In the genomic region with DNA sequence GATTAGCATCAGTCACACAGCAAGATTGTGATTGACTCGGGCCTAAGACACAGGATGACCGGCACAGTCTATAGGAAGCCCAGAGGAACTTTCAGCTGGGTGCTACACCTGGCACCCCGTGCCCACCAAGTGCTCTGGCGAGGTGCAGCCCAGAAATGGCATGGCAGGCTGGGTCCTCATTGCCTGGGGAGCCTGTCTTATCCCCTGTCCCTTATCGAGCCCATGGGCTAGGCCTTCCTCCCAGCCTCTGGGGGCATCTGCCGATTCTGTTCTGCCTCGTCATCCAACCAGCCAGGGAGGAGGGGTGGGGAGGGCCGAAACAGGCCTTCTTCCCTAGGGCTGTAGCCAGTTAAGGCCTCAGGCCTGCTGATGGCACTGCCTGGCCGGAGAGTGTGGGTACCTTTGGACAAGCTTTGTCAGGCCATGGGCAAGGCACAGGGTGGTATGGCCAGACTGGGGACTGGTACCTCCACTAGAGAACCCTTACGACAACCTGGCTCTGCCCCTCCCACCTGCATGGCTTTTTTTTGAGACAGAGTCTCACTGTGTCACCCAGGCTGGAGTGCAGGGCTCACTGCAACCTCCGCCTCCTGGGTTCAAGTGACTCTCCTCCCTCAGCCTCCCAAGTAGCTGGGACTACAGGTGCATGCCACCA, we compare ENCODE assay signal across 8 cellular contexts. TPM values are rescaled to one million over a fixed set of nuclear protein-coding genes. Genes with fewer than 3 reads are reported as not detected.
DNase-seq lines count a peak whose midpoint lies in the region; ATAC-seq and TF ChIP-seq lines count a peak whose summit lies in the region.

No MANE protein-coding gene starts in this region.

- no peaks in the 10 kb centered on the region for H3K36me3 ChIP-seq in PC-9 (ENCODE audit: low read depth)
- H3K36me3 ChIP-seq in ectodermal cell (ENCODE audit: control insufficient read depth, insufficient read depth, low read length), result peaks cover 6% of the 10 kb centered on the region
- peaks cover 2 to 27% (median 15%) of the 10 kb centered on the region in 4 donors for H3K36me3 ChIP-seq in sigmoid colon

- H3K79me2 ChIP-seq in PC-9 (ENCODE audit: low read depth), result peaks cover 35% of the 10 kb centered on the region

- DNase-seq in PC-9, result no peak
- DNase-seq in sigmoid colon, result no peak
- no peak for DNase-seq in effector CD8-positive, alpha-beta T cell (lab: John Stamatoyannopoulos, UW)
- no peak for DNase-seq in SW 1271 (lab: John Stamatoyannopoulos, UW)

- TF ChIP-seq POLR2A in sigmoid colon (IDR thresholded peaks at IDR 0.05), result no peak

- POLR2A ChIA-PET in PC-9 (lab: Charles Lee; ENCODE audit: unreplicated experiment), result interaction anchor here (0.6 kb wide), 2 partner anchors 888 to 1013 kb away, joined by 3 read pairs; no protein-coding TSS in a partner anchor

- H4K20me1 ChIP-seq in PC-9 (ENCODE audit: insufficient read depth), result peaks cover 29% of the 10 kb centered on the region

- 89 to 93% methylated on average over 11 of the region's 11 CpGs for WGBS in ectodermal cell, 2 experiments
- 54 to 74% methylated on average over 11 of the region's 11 CpGs for WGBS in sigmoid colon, 2 donors

- H3K27me3 ChIP-seq in PC-9 (ENCODE audit: insufficient read depth, low read depth) (no peaks in the 10 kb centered on the region), ectodermal cell (ENCODE audit: control insufficient read depth, insufficient read depth, low read length, poor library complexity, severe bottlenecking) (no peaks in the 10 kb centered on the region), sigmoid colon (no peaks in the 10 kb centered on the region)

- H3F3A ChIP-seq in PC-9 (ENCODE audit: insufficient read depth, low read depth), result peaks cover 10% of the 10 kb centered on the region; the same call in 1 of the 2 replicates

- no peaks in the 10 kb centered on the region for H3K9me2 ChIP-seq in PC-9 (ENCODE audit: insufficient read depth)

- no peak for TF ChIP-seq EP300 in sigmoid colon (IDR thresholded peaks at IDR 0.05)

- BruUV-seq in PC-9 (replicated peaks; lab: Mats Ljungman, UMichigan), result no TSS peak

- H2AFZ ChIP-seq in PC-9, result no peak overlapping the region

- TF ChIP-seq CTCF in GM12873 (IDR thresholded peaks at IDR 0.05; ENCODE audit: insufficient read depth, low read depth, low read length, missing control alignments) (peak; percentile 19), PC-9 (conservative IDR thresholded peaks at IDR 0.05) (no peak), sigmoid colon (IDR thresholded peaks at IDR 0.05) (no peak)

- H3K4me3 ChIP-seq in PC-9 (peak overlapping the region; percentile 80), ectodermal cell (ENCODE audit: insufficient read depth, low read depth, low read length) (peak overlapping the region; percentile 87), sigmoid colon (peak overlapping the region in 1 of 4 donors; percentile 85)

- CTCF ChIA-PET in PC-9 (lab: Charles Lee), result interaction anchor here (0.9 to 2.3 kb wide), 3 partner anchors 24 to 57 kb away, joined by 3 to 18 read pairs (median 3); no protein-coding TSS in a partner anchor

- no peak overlapping the region for H3K27ac ChIP-seq in PC-9
- H3K27ac ChIP-seq in ectodermal cell (ENCODE audit: insufficient read depth, low read depth, low read length, poor library complexity, severe bottlenecking), result no peak overlapping the region
- peak overlapping the region; percentile 86 to 93 (median 89) for H3K27ac ChIP-seq in sigmoid colon

- H3K4me2 ChIP-seq in PC-9, result peak overlapping the region; percentile 97

- intact Hi-C loops in PC-9 (cut with micrococcal nuclease; ENCODE audit: unreplicated experiment), result loop anchor here (2.0 kb wide), 1 partner anchor 27 kb away; no protein-coding TSS in a partner anchor
- intact Hi-C loops in sigmoid colon (cut with DNase I), result loop anchor here (2.0 kb wide), 2 partner anchors 27 to 71 kb away; no protein-coding TSS in a partner anchor

- H3K9me3 ChIP-seq in PC-9 (ENCODE audit: insufficient read depth, low read depth) (no peaks in the 10 kb centered on the region), ectodermal cell (ENCODE audit: control insufficient read depth, low read length) (no peaks in the 10 kb centered on the region), sigmoid colon (no peaks in the 10 kb centered on the region)

- peaks cover 23% of the 10 kb centered on the region for H3K4me1 ChIP-seq in PC-9 (replicated peaks; ENCODE audit: insufficient read depth)
- H3K4me1 ChIP-seq in ectodermal cell (ENCODE audit: control insufficient read depth, insufficient read depth, low read length), result peaks cover 12% of the 10 kb centered on the region
- peaks cover 0 to 45% (median 42%) of the 10 kb centered on the region in 4 donors for H3K4me1 ChIP-seq in sigmoid colon

- ATAC-seq in HG03460 (IDR thresholded peaks at IDR 0.05; ENCODE audit: unreplicated experiment), result no peak
- no peak for ATAC-seq in GM19328 (IDR thresholded peaks at IDR 0.05; ENCODE audit: unreplicated experiment)

RNA-seq across cellular contexts. Expression of a gene that starts 1.6 kb away (rescaled TPM):
- total RNA-seq in PC-9 (2021) (82.3 and 124 TPM in 2 replicates), sigmoid colon (10 to 100 TPM; 16.5 to 29.2 (median 21.3) TPM)
- polyA plus RNA-seq in ectodermal cell (2013, experiment 1 of 4), result 34.2 TPM
- polyA plus RNA-seq in ectodermal cell (2013, experiment 2 of 4), result 34.6 TPM
- 25.3 TPM for polyA plus RNA-seq in ectodermal cell (2013, experiment 3 of 4)
- 27.2 TPM for polyA plus RNA-seq in ectodermal cell (2013, experiment 4 of 4)
- 10 to 100 TPM; 18.7 to 47.9 (median 22.8) TPM for polyA plus RNA-seq in sigmoid colon

RNA-seq across cellular contexts. Expression of a gene that starts 18.6 kb away (rescaled TPM):
- total RNA-seq in PC-9 (2021), result 22.2 and 31.7 TPM in 2 replicates
- 16.6 TPM for polyA plus RNA-seq in ectodermal cell (2013, experiment 1 of 4)
- polyA plus RNA-seq in ectodermal cell (2013, experiment 2 of 4), result 13.0 TPM
- 13.3 TPM for polyA plus RNA-seq in ectodermal cell (2013, experiment 3 of 4)
- 16.5 TPM for polyA plus RNA-seq in ectodermal cell (2013, experiment 4 of 4)
- total RNA-seq in sigmoid colon, result 1 to 10 TPM in 3 of 4 donors, under 1 TPM in 1; 0.82 to 2.5 (median 1.7) TPM
- 1 to 10 TPM in 1 of 3 donors, not detected in 2; 3.7 TPM for polyA plus RNA-seq in sigmoid colon

RNA-seq across cellular contexts. Expression of a gene that starts 18.7 kb away (rescaled TPM):
- total RNA-seq in PC-9 (2021) (14.5 and 17.0 TPM in 2 replicates), sigmoid colon (under 1 TPM in 3 of 4 donors, not detected in 1; 0.36 to 0.83 (median 0.81) TPM)
- 0.78 TPM for polyA plus RNA-seq in ectodermal cell (2013, experiment 1 of 4)
- polyA plus RNA-seq in ectodermal cell (2013, experiment 2 of 4), result 0.41 TPM
- polyA plus RNA-seq in ectodermal cell (2013, experiment 3 of 4), result 0.43 TPM
- 1.0 TPM for polyA plus RNA-seq in ectodermal cell (2013, experiment 4 of 4)
- 10 to 100 TPM in 1 of 3 donors, 1 to 10 TPM in 2; 3.6 to 14.0 (median 8.1) TPM for polyA plus RNA-seq in sigmoid colon

RNA-seq across cellular contexts. Expression of a gene that starts 27.6 kb away (rescaled TPM):
- total RNA-seq in PC-9 (2021) (not detected in 2 replicates), sigmoid colon (not detected)
- polyA plus RNA-seq in ectodermal cell (2013, experiment 1 of 4), result not detected
- not detected for polyA plus RNA-seq in ectodermal cell (2013, experiment 2 of 4)
- not detected for polyA plus RNA-seq in ectodermal cell (2013, experiment 3 of 4)
- polyA plus RNA-seq in ectodermal cell (2013, experiment 4 of 4), result not detected
- not detected for polyA plus RNA-seq in sigmoid colon

RNA-seq across cellular contexts. Expression of a gene that starts 43.8 kb away (rescaled TPM):
- total RNA-seq in PC-9 (2021), result 0.28 TPM in 1 of 2 replicates, not detected in the other
- polyA plus RNA-seq in ectodermal cell (2013, experiment 1 of 4), result not detected
- not detected for polyA plus RNA-seq in ectodermal cell (2013, experiment 2 of 4)
- not detected for polyA plus RNA-seq in ectodermal cell (2013, experiment 3 of 4)
- not detected for polyA plus RNA-seq in ectodermal cell (2013, experiment 4 of 4)
- total RNA-seq in sigmoid colon, result not detected
- polyA plus RNA-seq in sigmoid colon, result under 1 TPM in 1 of 3 donors, not detected in 2; 0.04 TPM

Comparison
In these comparisons a context has a peak if more than half of its experiments do, and no peak if none do; other contexts are left out.
1. H3K27ac ChIP-seq: peak in sigmoid colon (4 of 4); none in PC-9 (single experiment) and ectodermal cell (single experiment).